Comparison of ENCODE assay signal across 17 cellular contexts in genomic region chr9:114196924-114197570, GRCh38.
"Had no signal": no experiment of that assay in that cellular context is flagged by ENCODE, and none has a peak within 500 bp of the region (broad histone marks: within the 10 kb centered on the region; RNA-seq: fewer than 3 reads in every experiment).

No MANE protein-coding gene starts in this region.

- ATAC-seq: activated CD4-positive, CD25-positive, alpha-beta regulatory T cell treated with anti-CD3 and anti-CD28 coated beads, Interleukin-2, amount 50 U/mL, for 24 hours; effector memory CD8-positive, alpha-beta T cell; gastrocnemius medialis; left colon; naive thymus-derived CD8-positive, alpha-beta T cell; stimulated activated naive B cell treated with anti-CD40 and anti-IgM and Interleukin-4, amounts not matched to agents 10 μg/mL and 1 μg/mL and 100 μg/mL, for 72 hours had no signal

- H3K9me3 ChIP-seq: gastrocnemius medialis, heart right ventricle, tibial artery had no signal

- H3K4me1 ChIP-seq: heart right ventricle, tibial artery had no signal

- H3K36me3 ChIP-seq: gastrocnemius medialis, tibial artery had no signal

- H3K4me3 ChIP-seq: gastrocnemius medialis, heart right ventricle, skin epidermis, tibial artery had no signal

- DNase-seq: activated CD4-positive, alpha-beta T cell treated with anti-CD3 and anti-CD28 coated beads, Interleukin-2, amount 50 U/mL, for 1 hour; activated CD8-positive, alpha-beta memory T cell treated with anti-CD3 and anti-CD28 coated beads for 24 hours; aorta; dermis blood vessel endothelial cell; effector memory CD8-positive, alpha-beta T cell; gastrocnemius medialis; heart right ventricle; left colon; mammary epithelial cell; naive thymus-derived CD8-positive, alpha-beta T cell; nucleus accumbens; stimulated activated CD4-positive, alpha-beta T cell treated with anti-CD3 and anti-CD28 coated beads, Interleukin-15, amount 100 ng/mL, for 24 hours; stimulated activated CD4-positive, alpha-beta T cell treated with anti-CD3 and anti-CD28 coated beads, Interleukin-4, amount 100 ng/mL, for 1 hour; stimulated activated naive B cell treated with anti-CD40 and anti-IgM and Interleukin-4, amounts not matched to agents 10 μg/mL and 1 μg/mL and 100 μg/mL, for 72 hours; tibial artery had no signal

- H3K27me3 ChIP-seq: gastrocnemius medialis, heart right ventricle, tibial artery had no signal

- H3K27ac ChIP-seq: gastrocnemius medialis, heart right ventricle, tibial artery had no signal
